In genomic region chr17:76671912-76672262, GRCh38 we compare ENCODE assay signal across 1 cellular context.
TF ChIP-seq lines count a peak whose summit lies in the region.

No MANE protein-coding gene starts in this region.

TF ChIP-seq in K562, 482 proteins besides CTCF, POLR2A, EP300 and RAD21 (continued from another document and continues in another):
- TF ChIP-seq MLLT1 (IDR thresholded peaks at IDR 0.05), result 0 out of 4 replicates have a peak, but pooled peaks of 1 of the 2 experiments have one; percentile 19
- TF ChIP-seq NFE2 (IDR thresholded peaks at IDR 0.05; ENCODE audit: low read depth), result no peak
- no peak for TF ChIP-seq DEAF1 (CRISPR knock-in tag; IDR thresholded peaks at IDR 0.05)
- no peak for TF ChIP-seq ELK1 (CRISPR knock-in tag; IDR thresholded peaks at IDR 0.05)
- TF ChIP-seq THAP12 (CRISPR knock-in tag; IDR thresholded peaks at IDR 0.05), result no peak
- no peak for TF ChIP-seq REST (CRISPR knock-in tag; IDR thresholded peaks at IDR 0.05; ENCODE audit: low read depth)
- TF ChIP-seq THRB (CRISPR knock-in tag; conservative IDR thresholded peaks at IDR 0.05), result no peak
- no peak; the same call in 1 of the 2 replicates for TF ChIP-seq MYBL2 (IDR thresholded peaks at IDR 0.05; ENCODE audit: low read depth)
- no peak for TF ChIP-seq MYBL2 (CRISPR knock-in tag; IDR thresholded peaks at IDR 0.05; ENCODE audit: borderline replicate concordance)
- no peak for TF ChIP-seq RBM15 (IDR thresholded peaks at IDR 0.05; ENCODE audit: insufficient read depth, low read length)
- TF ChIP-seq THAP7 (CRISPR knock-in tag; IDR thresholded peaks at IDR 0.05), result no peak
- TF ChIP-seq ZFP1 (CRISPR knock-in tag; IDR thresholded peaks at IDR 0.05), result no peak
- no peak for TF ChIP-seq THRA (IDR thresholded peaks at IDR 0.05)
- TF ChIP-seq IFI16 (CRISPR knock-in tag; IDR thresholded peaks at IDR 0.05), result no peak
- no peak for TF ChIP-seq SOX6 (IDR thresholded peaks at IDR 0.05)
- TF ChIP-seq SUPT5H (IDR thresholded peaks at IDR 0.05), result peak; percentile 65
- TF ChIP-seq NONO (IDR thresholded peaks at IDR 0.05; ENCODE audit: low read depth in 2 of 2, low read length in 1 of 2), result no peak
- no peak for TF ChIP-seq CHAMP1 (IDR thresholded peaks at IDR 0.05)
- no peak for TF ChIP-seq SAP30 (IDR thresholded peaks at IDR 0.05; ENCODE audit: borderline replicate concordance, insufficient read depth, low read depth, low read length, poor library complexity, severe bottlenecking)
- 0 out of 2 replicates have a peak, but pooled peaks have one; percentile 2 for TF ChIP-seq GTF2F1 (IDR thresholded peaks at IDR 0.05; ENCODE audit: low read depth, low read length)
- no peak for TF ChIP-seq PHTF2 (CRISPR knock-in tag; IDR thresholded peaks at IDR 0.05)
- TF ChIP-seq DMBX1 (CRISPR knock-in tag; IDR thresholded peaks at IDR 0.05; ENCODE audit: borderline replicate concordance), result no peak
- no peak for TF ChIP-seq SP1 (CRISPR knock-in tag; IDR thresholded peaks at IDR 0.05)
- TF ChIP-seq NFXL1 (CRISPR knock-in tag; IDR thresholded peaks at IDR 0.05), result no peak
- no peak for TF ChIP-seq WHSC1 (IDR thresholded peaks at IDR 0.05; ENCODE audit: low read length)
- TF ChIP-seq STAT6 (CRISPR knock-in tag; IDR thresholded peaks at IDR 0.05), result no peak
- no peak for TF ChIP-seq DLX4 (CRISPR knock-in tag; IDR thresholded peaks at IDR 0.05)
- TF ChIP-seq TSHZ1 (CRISPR knock-in tag; IDR thresholded peaks at IDR 0.05), result no peak
- TF ChIP-seq HNRNPH1 (optimal IDR thresholded peaks at IDR 0.05; ENCODE audit: low read depth, low read length), result no peak
- TF ChIP-seq THRAP3 (IDR thresholded peaks at IDR 0.05; ENCODE audit: borderline replicate concordance), result no peak
- TF ChIP-seq ZNF232 (CRISPR knock-in tag; IDR thresholded peaks at IDR 0.05), result no peak
- no peak for TF ChIP-seq CEBPB (tag; IDR thresholded peaks at IDR 0.05)
